In genomic region chr3:72288955-72289707, GRCh38 we compare ENCODE assay signal across 8 cellular contexts.
DNase-seq lines count a peak whose midpoint lies in the region; ATAC-seq and TF ChIP-seq lines count a peak whose summit lies in the region.

No MANE protein-coding gene starts in this region.

- H3K9me3 ChIP-seq in WERI-Rb-1 (ENCODE audit: severe bottlenecking) = no peaks in the 10 kb centered on the region

- H3K9me3 Mint-ChIP-seq in osteocyte (ENCODE audit: unreplicated experiment) (no peaks in the 10 kb centered on the region), glutamatergic neuron (ENCODE audit: unreplicated experiment) (no peaks in the 10 kb centered on the region)

- peak overlapping the region; percentile 73 for H3K27ac ChIP-seq in WERI-Rb-1

- H3K4me3 Mint-ChIP-seq in osteocyte (ENCODE audit: unreplicated experiment) (no peak overlapping the region), glutamatergic neuron (ENCODE audit: unreplicated experiment) (no peak overlapping the region)

- H3K4me3 ChIP-seq in GM06990 (replicated peaks; ENCODE audit: low read depth, low read length) (no peak overlapping the region), WERI-Rb-1 (ENCODE audit: low read depth, low read length) (peak overlapping the region; percentile 37)

- H3K27me3 Mint-ChIP-seq in osteocyte (ENCODE audit: unreplicated experiment) = peaks cover 54% of the 10 kb centered on the region
- peaks cover 6% of the 10 kb centered on the region for H3K27me3 Mint-ChIP-seq in glutamatergic neuron (ENCODE audit: unreplicated experiment)

- peaks cover 1% of the 10 kb centered on the region for H3K27me3 ChIP-seq in GM06990 (replicated peaks; ENCODE audit: control insufficient read depth, insufficient read depth, low read length)
- H3K27me3 ChIP-seq in WERI-Rb-1 (ENCODE audit: insufficient read depth, low read depth, severe bottlenecking) = no peaks in the 10 kb centered on the region

- H3K36me3 ChIP-seq in GM06990 (ENCODE audit: control insufficient read depth, insufficient read depth, low read length) (no peaks in the 10 kb centered on the region; the same call in 1 of the 2 replicates), WERI-Rb-1 (no peaks in the 10 kb centered on the region)

- no peaks in the 10 kb centered on the region for H3K36me3 Mint-ChIP-seq in osteocyte (ENCODE audit: unreplicated experiment)
- H3K36me3 Mint-ChIP-seq in glutamatergic neuron (ENCODE audit: unreplicated experiment) = no peaks in the 10 kb centered on the region

- H3K27ac Mint-ChIP-seq in osteocyte (ENCODE audit: unreplicated experiment) (peak overlapping the region; percentile 50), glutamatergic neuron (ENCODE audit: unreplicated experiment) (no peak overlapping the region)

- no peak for TF ChIP-seq CTCF in GM06990 (IDR thresholded peaks at IDR 0.05; ENCODE audit: insufficient read depth, low read length, poor library complexity, severe bottlenecking)
- no peak for TF ChIP-seq CTCF in WERI-Rb-1 (IDR thresholded peaks at IDR 0.05; ENCODE audit: low read depth, low read length)
- no peak for TF ChIP-seq CTCF in osteocyte (IDR thresholded peaks at IDR 0.05)
- no peak for TF ChIP-seq CTCF in glutamatergic neuron (IDR thresholded peaks at IDR 0.05; ENCODE audit: partially characterized antibody, unreplicated experiment)

- DNase-seq in GM06990 (ENCODE audit: extremely low read depth, insufficient read length) = peak; percentile 31
- DNase-seq in WERI-Rb-1 = peak; percentile 91
- peak; percentile 90 for DNase-seq in foreskin melanocyte
- DNase-seq in osteocyte (ENCODE audit: extremely low spot score, unreplicated experiment) = no peak
- no peak for DNase-seq in NCI-H1105 (lab: John Stamatoyannopoulos, UW)
- no peak for DNase-seq in glutamatergic neuron
- no peak for DNase-seq in NCI-H2081 (lab: John Stamatoyannopoulos, UW)

- peak; percentile 47 for ATAC-seq in HG02981 (IDR thresholded peaks at IDR 0.05; ENCODE audit: unreplicated experiment)

- H3K4me1 Mint-ChIP-seq in osteocyte (ENCODE audit: unreplicated experiment) = peaks cover 20% of the 10 kb centered on the region
- H3K4me1 Mint-ChIP-seq in glutamatergic neuron (ENCODE audit: low read depth, unreplicated experiment) = no peaks in the 10 kb centered on the region

Comparison
In these comparisons a context has a peak if more than half of its experiments do, and no peak if none do; other contexts are left out.
1. DNase-seq: peak in GM06990 (single experiment), WERI-Rb-1 (single experiment) and foreskin melanocyte (single experiment); none in osteocyte (single experiment), NCI-H1105 (single experiment), glutamatergic neuron (single experiment) and NCI-H2081 (0 of 2).